Comparison of ENCODE assay signal across 15 cellular contexts in genomic region chr2:54224997-54225396, GRCh38. TPM values are rescaled to one million over a fixed set of nuclear protein-coding genes. Genes with fewer than 3 reads are reported as not detected.
DNase-seq lines count a peak whose midpoint lies in the region; ATAC-seq lines count a peak whose summit lies in the region.
"Had no signal": no experiment of that assay in that cellular context is flagged by ENCODE, and none has a peak within 500 bp of the region (broad histone marks: within the 10 kb centered on the region; RNA-seq: fewer than 3 reads in every experiment).

No MANE protein-coding gene starts in this region.

- peaks cover 2% of the 10 kb centered on the region for H3K9me3 ChIP-seq in trophoblast cell (ENCODE audit: insufficient read depth, low read depth, low read length)

- intact Hi-C loops in left ventricle myocardium superior (cut with micrococcal nuclease), result no loop called here
- intact Hi-C loops in Right ventricle myocardium inferior (cut with DNase I), result no loop called here

- no peaks in the 10 kb centered on the region for H3K36me3 ChIP-seq in trophoblast cell (ENCODE audit: control insufficient read depth in 1 of 2, insufficient read depth in 2 of 2, low read length in 2 of 2)

- no peak overlapping the region for H2AFZ ChIP-seq in trophoblast cell (ENCODE audit: insufficient read depth, low read length, poor library complexity)
- H2AFZ ChIP-seq: GM23248 had no signal

- H3K79me1 ChIP-seq in trophoblast cell (ENCODE audit: low read length), result peaks cover 3% of the 10 kb centered on the region

- H3K23ac ChIP-seq in trophoblast cell (ENCODE audit: low read length), result no peak overlapping the region

- H3K4ac ChIP-seq in trophoblast cell (ENCODE audit: low read depth, low read length), result no peak overlapping the region

- H2AK5ac ChIP-seq in trophoblast cell (ENCODE audit: low read length), result no peak overlapping the region

- no peak overlapping the region for H3K14ac ChIP-seq in trophoblast cell (ENCODE audit: low read length)

- no CpG with 5 or more reads among the region's 2 CpGs for WGBS in trophoblast cell (ENCODE audit: extremely low coverage, insufficient coverage, insufficient read length)

- DNase-seq in left ventricle myocardium superior, result no peak
- no peak for DNase-seq in Right ventricle myocardium inferior (ENCODE audit: missing footprints)
- DNase-seq in globus pallidus (ENCODE audit: low spot score), result peak; percentile 24
- no peak for DNase-seq in trophoblast cell
- DNase-seq in kidney tubule cell (ENCODE audit: low spot score), result no peak
- DNase-seq: ACHN; Caco-2; CD4-positive, alpha-beta T cell; GM23248; HFFc6; IMR-90 had no signal

- no peak overlapping the region for H4K12ac ChIP-seq in trophoblast cell (ENCODE audit: low read depth, low read length)

- H3K4me3 ChIP-seq in trophoblast cell (ENCODE audit: low read depth, low read length), result no peak overlapping the region
- H3K4me3 ChIP-seq: GM23248 had no signal

- H3K9ac ChIP-seq in trophoblast cell (ENCODE audit: low read length), result no peak overlapping the region
- H3K9ac ChIP-seq: GM23248 had no signal

- peaks cover 0 to 2% of the 10 kb centered on the region in 2 experiments for H3K4me1 ChIP-seq in trophoblast cell (ENCODE audit: control insufficient read depth in 1 of 2, insufficient read depth in 2 of 2, low read length in 2 of 2)

- H3K18ac ChIP-seq in trophoblast cell (ENCODE audit: low read length), result no peak overlapping the region

- no peak overlapping the region for H2BK5ac ChIP-seq in trophoblast cell (ENCODE audit: low read depth, low read length, poor library complexity)

- H3K27me3 ChIP-seq in trophoblast cell (ENCODE audit: insufficient read depth, low read length), result no peaks in the 10 kb centered on the region

- no peak overlapping the region for H3K27ac ChIP-seq in trophoblast cell (ENCODE audit: low read depth, low read length)
- H3K27ac ChIP-seq: C4-2B, GM23248 had no signal

- H3K4me2 ChIP-seq in trophoblast cell (ENCODE audit: low read length), result no peak overlapping the region

- no peak overlapping the region for H4K8ac ChIP-seq in trophoblast cell (ENCODE audit: low read depth, low read length)

- no peak overlapping the region for H4K91ac ChIP-seq in trophoblast cell (ENCODE audit: low read depth, low read length)

- ATAC-seq in left ventricle myocardium superior (peak; percentile 46), Right ventricle myocardium inferior (no peak), HG03521 (IDR thresholded peaks at IDR 0.05; ENCODE audit: unreplicated experiment) (no peak)
- ATAC-seq: HCT116 had no signal

- no peaks in the 10 kb centered on the region for H3K79me2 ChIP-seq in trophoblast cell (ENCODE audit: control insufficient read depth, insufficient read depth, low read length, poor library complexity)

- peak overlapping the region; percentile 37 for H2BK120ac ChIP-seq in trophoblast cell (ENCODE audit: insufficient read depth, low read length, poor library complexity)

- H2BK12ac ChIP-seq in trophoblast cell (ENCODE audit: low read length), result peak overlapping the region; percentile 9

RNA-seq across cellular contexts. Expression of gene TSPYL6, which starts 31.0 kb away (rescaled TPM):
- not detected for total RNA-seq in left ventricle myocardium superior
- not detected for total RNA-seq in Right ventricle myocardium inferior
- 0.01 TPM in 1 of 2 replicates, not detected in the other for polyA plus RNA-seq in trophoblast cell (2013)
- total RNA-seq: Caco-2; CD4-positive, alpha-beta T cell; GM23248; HFFc6; IMR-90 had no signal
- polyA plus RNA-seq: BJ, GM23248, IMR-90 had no signal
